ENCODE assay signal across 1 cellular context in the genomic region with DNA sequence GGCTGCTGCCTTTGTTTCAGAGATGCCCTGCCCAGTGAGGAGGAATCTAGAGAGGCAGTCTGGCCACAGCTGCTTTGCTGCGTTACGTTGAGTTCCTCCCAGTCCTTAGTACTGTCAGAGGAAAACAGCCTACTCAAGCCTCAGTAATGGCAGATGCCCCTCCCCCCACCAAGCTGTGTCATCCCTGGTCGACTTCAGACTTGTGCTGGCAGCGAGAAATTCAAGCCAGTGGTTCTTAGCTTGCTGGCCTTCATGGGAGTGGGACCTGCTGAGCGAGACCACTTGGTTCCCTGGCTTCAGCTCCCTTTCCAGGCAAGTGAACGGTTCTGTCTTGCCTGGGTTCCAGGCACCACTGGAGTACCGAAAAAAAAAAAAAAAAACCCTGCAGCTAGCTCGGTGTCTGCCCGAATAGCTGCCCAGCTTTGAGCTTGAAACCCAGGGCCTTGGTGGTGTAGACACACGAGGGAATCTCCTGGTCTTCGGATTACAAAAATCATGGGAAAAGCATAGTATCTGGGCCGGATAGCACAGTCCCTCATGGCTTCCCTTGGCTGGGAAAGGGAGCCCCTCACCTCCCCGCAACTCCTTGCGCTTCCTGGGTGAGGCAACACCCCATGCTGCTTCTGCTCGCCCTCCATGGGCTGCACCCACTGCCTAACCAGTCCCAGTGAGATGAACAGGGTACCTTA.
A peak's percentile ranks its signal among the peaks of the same experiment; 100 is the strongest.
TF ChIP-seq lines count a peak whose summit lies in the region.

No MANE protein-coding gene starts in this region.

TF ChIP-seq in K562, 482 proteins besides CTCF, POLR2A, EP300 and RAD21 (continued from another document and continues in another):
- TF ChIP-seq, protein P1, sequence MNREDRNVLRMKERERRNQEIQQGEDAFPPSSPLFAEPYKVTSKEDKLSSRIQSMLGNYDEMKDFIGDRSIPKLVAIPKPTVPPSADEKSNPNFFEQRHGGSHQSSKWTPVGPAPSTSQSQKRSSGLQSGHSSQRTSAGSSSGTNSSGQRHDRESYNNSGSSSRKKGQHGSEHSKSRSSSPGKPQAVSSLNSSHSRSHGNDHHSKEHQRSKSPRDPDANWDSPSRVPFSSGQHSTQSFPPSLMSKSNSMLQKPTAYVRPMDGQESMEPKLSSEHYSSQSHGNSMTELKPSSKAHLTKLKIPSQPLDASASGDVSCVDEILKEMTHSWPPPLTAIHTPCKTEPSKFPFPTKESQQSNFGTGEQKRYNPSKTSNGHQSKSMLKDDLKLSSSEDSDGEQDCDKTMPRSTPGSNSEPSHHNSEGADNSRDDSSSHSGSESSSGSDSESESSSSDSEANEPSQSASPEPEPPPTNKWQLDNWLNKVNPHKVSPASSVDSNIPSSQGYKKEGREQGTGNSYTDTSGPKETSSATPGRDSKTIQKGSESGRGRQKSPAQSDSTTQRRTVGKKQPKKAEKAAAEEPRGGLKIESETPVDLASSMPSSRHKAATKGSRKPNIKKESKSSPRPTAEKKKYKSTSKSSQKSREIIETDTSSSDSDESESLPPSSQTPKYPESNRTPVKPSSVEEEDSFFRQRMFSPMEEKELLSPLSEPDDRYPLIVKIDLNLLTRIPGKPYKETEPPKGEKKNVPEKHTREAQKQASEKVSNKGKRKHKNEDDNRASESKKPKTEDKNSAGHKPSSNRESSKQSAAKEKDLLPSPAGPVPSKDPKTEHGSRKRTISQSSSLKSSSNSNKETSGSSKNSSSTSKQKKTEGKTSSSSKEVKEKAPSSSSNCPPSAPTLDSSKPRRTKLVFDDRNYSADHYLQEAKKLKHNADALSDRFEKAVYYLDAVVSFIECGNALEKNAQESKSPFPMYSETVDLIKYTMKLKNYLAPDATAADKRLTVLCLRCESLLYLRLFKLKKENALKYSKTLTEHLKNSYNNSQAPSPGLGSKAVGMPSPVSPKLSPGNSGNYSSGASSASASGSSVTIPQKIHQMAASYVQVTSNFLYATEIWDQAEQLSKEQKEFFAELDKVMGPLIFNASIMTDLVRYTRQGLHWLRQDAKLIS (CRISPR knock-in tag; IDR thresholded peaks at IDR 0.05): no peak
- TF ChIP-seq CBX3 (IDR thresholded peaks at IDR 0.05; ENCODE audit: borderline replicate concordance in 1 of 2, low read length in 2 of 2) (no peak), PHF8 (IDR thresholded peaks at IDR 0.05; ENCODE audit: borderline replicate concordance, low read length) (peak; percentile 64), NFIX (CRISPR knock-in tag; IDR thresholded peaks at IDR 0.05; ENCODE audit: low read depth) (no peak), KAT2B (IDR thresholded peaks at IDR 0.05; ENCODE audit: low read depth, low read length) (no peak), GTF2F1 (IDR thresholded peaks at IDR 0.05; ENCODE audit: low read depth, low read length) (no peak), ZBED1 (IDR thresholded peaks at IDR 0.05) (no peak), SMAD1 (IDR thresholded peaks at IDR 0.05; ENCODE audit: low read depth, low read length, partially characterized antibody) (no peak), BMI1 (IDR thresholded peaks at IDR 0.05; ENCODE audit: low read length) (no peak), DDX20 (tag; IDR thresholded peaks at IDR 0.05; ENCODE audit: low read depth) (no peak), ARNT (IDR thresholded peaks at IDR 0.05) (peak; percentile 31 to 77; a peak in 1 of 4 replicates), PTRF (tag; IDR thresholded peaks at IDR 0.05) (no peak), PHB (CRISPR knock-in tag; IDR thresholded peaks at IDR 0.05) (no peak), LEF1 (IDR thresholded peaks at IDR 0.05) (peak; percentile 70), PURB (CRISPR knock-in tag; IDR thresholded peaks at IDR 0.05; ENCODE audit: low read depth) (no peak), NRF1 (conservative IDR thresholded peaks at IDR 0.05 in 1 of 2, IDR thresholded peaks at IDR 0.05 in 1 of 2) (no peak), U2AF2 (optimal IDR thresholded peaks at IDR 0.05; ENCODE audit: low read depth, low read length) (no peak), MEF2A (IDR thresholded peaks at IDR 0.05; ENCODE audit: control insufficient read depth, low read depth, low read length) (no peak), ZNF445 (CRISPR knock-in tag; IDR thresholded peaks at IDR 0.05; ENCODE audit: low read depth) (no peak), EGR1 (conservative IDR thresholded peaks at IDR 0.05) (no peak), ZKSCAN8 (CRISPR knock-in tag; IDR thresholded peaks at IDR 0.05) (no peak), COPS2 (conservative IDR thresholded peaks at IDR 0.05) (no peak), CHD4 (IDR thresholded peaks at IDR 0.05; ENCODE audit: insufficient read depth, insufficient replicate concordance, low read depth, low read length, poor library complexity, severe bottlenecking) (no peak)
- TF ChIP-seq, protein P2, sequence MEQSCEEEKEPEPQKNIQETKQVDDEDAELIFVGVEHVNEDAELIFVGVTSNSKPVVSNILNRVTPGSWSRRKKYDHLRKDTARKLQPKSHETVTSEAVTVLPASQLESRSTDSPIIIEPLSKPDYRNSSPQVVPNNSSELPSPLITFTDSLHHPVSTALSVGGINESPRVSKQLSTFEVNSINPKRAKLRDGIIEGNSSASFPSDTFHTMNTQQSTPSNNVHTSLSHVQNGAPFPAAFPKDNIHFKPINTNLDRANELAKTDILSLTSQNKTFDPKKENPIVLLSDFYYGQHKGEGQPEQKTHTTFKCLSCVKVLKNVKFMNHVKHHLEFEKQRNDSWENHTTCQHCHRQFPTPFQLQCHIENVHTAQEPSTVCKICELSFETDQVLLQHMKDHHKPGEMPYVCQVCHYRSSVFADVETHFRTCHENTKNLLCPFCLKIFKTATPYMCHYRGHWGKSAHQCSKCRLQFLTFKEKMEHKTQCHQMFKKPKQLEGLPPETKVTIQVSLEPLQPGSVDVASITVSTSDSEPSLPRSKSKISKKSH (CRISPR knock-in tag; IDR thresholded peaks at IDR 0.05): no peak
- TF ChIP-seq, protein P3, sequence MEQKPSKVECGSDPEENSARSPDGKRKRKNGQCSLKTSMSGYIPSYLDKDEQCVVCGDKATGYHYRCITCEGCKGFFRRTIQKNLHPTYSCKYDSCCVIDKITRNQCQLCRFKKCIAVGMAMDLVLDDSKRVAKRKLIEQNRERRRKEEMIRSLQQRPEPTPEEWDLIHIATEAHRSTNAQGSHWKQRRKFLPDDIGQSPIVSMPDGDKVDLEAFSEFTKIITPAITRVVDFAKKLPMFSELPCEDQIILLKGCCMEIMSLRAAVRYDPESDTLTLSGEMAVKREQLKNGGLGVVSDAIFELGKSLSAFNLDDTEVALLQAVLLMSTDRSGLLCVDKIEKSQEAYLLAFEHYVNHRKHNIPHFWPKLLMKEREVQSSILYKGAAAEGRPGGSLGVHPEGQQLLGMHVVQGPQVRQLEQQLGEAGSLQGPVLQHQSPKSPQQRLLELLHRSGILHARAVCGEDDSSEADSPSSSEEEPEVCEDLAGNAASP (IDR thresholded peaks at IDR 0.05): no peak
- TF ChIP-seq, protein P4, sequence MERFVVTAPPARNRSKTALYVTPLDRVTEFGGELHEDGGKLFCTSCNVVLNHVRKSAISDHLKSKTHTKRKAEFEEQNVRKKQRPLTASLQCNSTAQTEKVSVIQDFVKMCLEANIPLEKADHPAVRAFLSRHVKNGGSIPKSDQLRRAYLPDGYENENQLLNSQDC (CRISPR knock-in tag; IDR thresholded peaks at IDR 0.05): no peak
- TF ChIP-seq, protein P5, sequence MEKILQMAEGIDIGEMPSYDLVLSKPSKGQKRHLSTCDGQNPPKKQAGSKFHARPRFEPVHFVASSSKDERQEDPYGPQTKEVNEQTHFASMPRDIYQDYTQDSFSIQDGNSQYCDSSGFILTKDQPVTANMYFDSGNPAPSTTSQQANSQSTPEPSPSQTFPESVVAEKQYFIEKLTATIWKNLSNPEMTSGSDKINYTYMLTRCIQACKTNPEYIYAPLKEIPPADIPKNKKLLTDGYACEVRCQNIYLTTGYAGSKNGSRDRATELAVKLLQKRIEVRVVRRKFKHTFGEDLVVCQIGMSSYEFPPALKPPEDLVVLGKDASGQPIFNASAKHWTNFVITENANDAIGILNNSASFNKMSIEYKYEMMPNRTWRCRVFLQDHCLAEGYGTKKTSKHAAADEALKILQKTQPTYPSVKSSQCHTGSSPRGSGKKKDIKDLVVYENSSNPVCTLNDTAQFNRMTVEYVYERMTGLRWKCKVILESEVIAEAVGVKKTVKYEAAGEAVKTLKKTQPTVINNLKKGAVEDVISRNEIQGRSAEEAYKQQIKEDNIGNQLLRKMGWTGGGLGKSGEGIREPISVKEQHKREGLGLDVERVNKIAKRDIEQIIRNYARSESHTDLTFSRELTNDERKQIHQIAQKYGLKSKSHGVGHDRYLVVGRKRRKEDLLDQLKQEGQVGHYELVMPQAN (IDR thresholded peaks at IDR 0.05; ENCODE audit: borderline replicate concordance): no peak; the same call in 1 of the 2 replicates
- TF ChIP-seq, protein P6, sequence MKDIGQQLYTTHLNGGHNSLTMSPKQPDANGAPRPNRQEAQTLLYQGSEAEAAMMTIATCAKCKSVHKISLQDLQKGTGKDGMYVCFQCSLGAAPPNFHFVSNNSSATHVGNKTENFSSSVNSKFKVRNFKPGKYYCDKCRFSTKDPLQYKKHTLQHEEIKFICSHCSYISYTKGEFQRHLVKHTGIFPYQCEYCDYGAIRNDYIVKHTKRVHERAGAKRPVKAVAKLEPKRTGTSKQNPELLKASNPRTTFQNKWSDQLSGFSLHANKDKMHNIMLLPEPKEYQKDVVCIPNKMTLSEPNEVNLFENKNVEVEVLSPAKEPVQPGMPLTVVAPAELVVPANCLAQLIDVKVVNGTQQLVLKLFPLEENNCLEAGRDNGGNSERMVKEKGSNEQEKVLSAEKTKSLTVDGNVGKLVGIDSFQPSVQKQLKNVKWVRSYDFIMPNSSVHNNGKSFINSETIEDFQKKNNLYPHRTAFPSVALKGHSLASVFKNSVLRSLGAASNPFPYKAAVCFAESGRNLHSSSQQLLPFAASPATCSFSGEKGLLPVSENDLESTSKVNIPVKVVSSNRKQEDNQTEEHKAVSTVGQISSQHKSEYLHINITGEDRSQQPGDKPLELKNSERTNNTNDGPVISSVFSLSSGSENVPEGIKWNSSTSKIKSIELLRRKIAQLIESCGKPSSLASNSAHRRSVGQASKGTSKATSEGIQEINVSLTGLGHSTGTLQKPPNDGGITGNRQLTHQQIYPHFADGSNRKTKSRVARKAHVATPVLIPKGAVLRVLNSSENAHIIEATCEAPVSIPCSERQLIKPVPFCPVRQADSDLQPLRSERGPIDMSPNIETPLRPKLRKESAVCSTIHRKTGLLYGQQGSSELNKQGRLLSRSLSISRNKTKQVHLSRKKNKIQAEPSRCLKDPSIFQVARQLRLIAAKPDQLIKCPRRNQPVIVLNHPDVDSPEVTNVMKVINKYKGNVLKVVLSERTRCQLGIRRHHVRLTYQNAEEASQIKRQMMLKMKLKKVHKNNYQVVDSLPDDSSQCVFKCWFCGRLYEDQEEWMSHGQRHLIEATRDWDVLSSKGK (CRISPR knock-in tag; IDR thresholded peaks at IDR 0.05): no peak
- TF ChIP-seq, protein P7, sequence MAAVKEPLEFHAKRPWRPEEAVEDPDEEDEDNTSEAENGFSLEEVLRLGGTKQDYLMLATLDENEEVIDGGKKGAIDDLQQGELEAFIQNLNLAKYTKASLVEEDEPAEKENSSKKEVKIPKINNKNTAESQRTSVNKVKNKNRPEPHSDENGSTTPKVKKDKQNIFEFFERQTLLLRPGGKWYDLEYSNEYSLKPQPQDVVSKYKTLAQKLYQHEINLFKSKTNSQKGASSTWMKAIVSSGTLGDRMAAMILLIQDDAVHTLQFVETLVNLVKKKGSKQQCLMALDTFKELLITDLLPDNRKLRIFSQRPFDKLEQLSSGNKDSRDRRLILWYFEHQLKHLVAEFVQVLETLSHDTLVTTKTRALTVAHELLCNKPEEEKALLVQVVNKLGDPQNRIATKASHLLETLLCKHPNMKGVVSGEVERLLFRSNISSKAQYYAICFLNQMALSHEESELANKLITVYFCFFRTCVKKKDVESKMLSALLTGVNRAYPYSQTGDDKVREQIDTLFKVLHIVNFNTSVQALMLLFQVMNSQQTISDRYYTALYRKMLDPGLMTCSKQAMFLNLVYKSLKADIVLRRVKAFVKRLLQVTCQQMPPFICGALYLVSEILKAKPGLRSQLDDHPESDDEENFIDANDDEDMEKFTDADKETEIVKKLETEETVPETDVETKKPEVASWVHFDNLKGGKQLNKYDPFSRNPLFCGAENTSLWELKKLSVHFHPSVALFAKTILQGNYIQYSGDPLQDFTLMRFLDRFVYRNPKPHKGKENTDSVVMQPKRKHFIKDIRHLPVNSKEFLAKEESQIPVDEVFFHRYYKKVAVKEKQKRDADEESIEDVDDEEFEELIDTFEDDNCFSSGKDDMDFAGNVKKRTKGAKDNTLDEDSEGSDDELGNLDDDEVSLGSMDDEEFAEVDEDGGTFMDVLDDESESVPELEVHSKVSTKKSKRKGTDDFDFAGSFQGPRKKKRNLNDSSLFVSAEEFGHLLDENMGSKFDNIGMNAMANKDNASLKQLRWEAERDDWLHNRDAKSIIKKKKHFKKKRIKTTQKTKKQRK (IDR thresholded peaks at IDR 0.05; ENCODE audit: borderline replicate concordance, low read depth, low read length): no peak
